ENCODE assay signal across 10 cellular contexts in genomic region chr16:85551319-85551978, GRCh38.
DNase-seq lines count a peak whose midpoint lies in the region; ATAC-seq and TF ChIP-seq lines count a peak whose summit lies in the region.
"Had no signal": no experiment of that assay in that cellular context is flagged by ENCODE, and none has a peak within 500 bp of the region (broad histone marks: within the 10 kb centered on the region; RNA-seq: fewer than 3 reads in every experiment).

No MANE protein-coding gene starts in this region.

- H3K4me3 ChIP-seq in Panc1 (ENCODE audit: low read depth in 2 of 2, low read length in 2 of 2) = no peak overlapping the region
- H3K4me3 ChIP-seq in ascending aorta = no peak overlapping the region

- POLR2A ChIA-PET in Panc1 (lab: Charles Lee) = interaction anchor here (0.6 kb wide), 1 partner anchor 36 kb away, joined by 6 read pairs; no protein-coding TSS in a partner anchor

- H3K4me1 ChIP-seq in Panc1 (ENCODE audit: control insufficient read depth, insufficient read depth, low read length) (peaks cover 24% of the 10 kb centered on the region), ascending aorta (peaks cover 0 to 6% of the 10 kb centered on the region in 2 donors)

- no peak for DNase-seq in activated naive CD4-positive, alpha-beta T cell (lab: John Stamatoyannopoulos, UW)
- no peak for DNase-seq in Panc1 (ENCODE audit: low read depth, low spot score)
- DNase-seq in erythroblast (lab: John Stamatoyannopoulos, UW) = no peak
- peak; percentile 39 to 56 for DNase-seq in stimulated activated naive CD8-positive, alpha-beta T cell treated with anti-CD3 and anti-CD28 coated beads, Interleukin-15, amount 100 ng/mL, for 72 hours
- DNase-seq in ascending aorta (ENCODE audit: low spot score in 2 of 2) = no peak
- DNase-seq in NAMALWA (ENCODE audit: low spot score) = no peak
- DNase-seq: NCI-H446 treated with DMSO at 0.1 percent for 48 hours; stimulated activated naive CD4-positive, alpha-beta T cell treated with Interleukin-2 at 50 U/mL for 16 hours had no signal

- H3K4me1 Mint-ChIP-seq in activated naive CD4-positive, alpha-beta T cell treated with anti-CD3 and anti-CD28 coated beads, Interleukin-2, amount 50 U/mL, for 24 hours = peaks cover 20% of the 10 kb centered on the region
- H3K4me1 Mint-ChIP-seq in stimulated activated naive CD8-positive, alpha-beta T cell treated with anti-CD3 and anti-CD28 coated beads, Interleukin-15, amount 100 ng/mL, for 72 hours = peaks cover 41% of the 10 kb centered on the region

- H3K27me3 ChIP-seq in Panc1 (ENCODE audit: control insufficient read depth, insufficient read depth, low read length) (no peaks in the 10 kb centered on the region), ascending aorta (no peaks in the 10 kb centered on the region)

- CTCF ChIA-PET in Panc1 (lab: Charles Lee) = interaction anchor here (0.6 to 1.6 kb wide), 3 partner anchors 59 to 131 kb away, joined by 3 to 10 read pairs (median 5); no protein-coding TSS in a partner anchor

- H3K9me3 ChIP-seq in Panc1 (ENCODE audit: control insufficient read depth, insufficient read depth, low read depth, low read length) = no peaks in the 10 kb centered on the region
- no peaks in the 10 kb centered on the region for H3K9me3 ChIP-seq in ascending aorta

- H3K36me3 ChIP-seq in Panc1 (ENCODE audit: control insufficient read depth, insufficient read depth, low read length) = no peaks in the 10 kb centered on the region; the same call in 1 of the 2 replicates
- H3K36me3 ChIP-seq in ascending aorta = no peaks in the 10 kb centered on the region

- H3K27ac Mint-ChIP-seq in activated naive CD4-positive, alpha-beta T cell treated with anti-CD3 and anti-CD28 coated beads, Interleukin-2, amount 50 U/mL, for 24 hours = no peak overlapping the region
- H3K27ac Mint-ChIP-seq in stimulated activated naive CD8-positive, alpha-beta T cell treated with anti-CD3 and anti-CD28 coated beads, Interleukin-15, amount 100 ng/mL, for 72 hours = peak overlapping the region; percentile 27 to 76

- in situ Hi-C loops in Panc1 (cut with HindIII; ENCODE audit: low pct_unique_long_range_greater_than_20kb, low sequenced_read_pairs) = no loop called here

- peak overlapping the region; percentile 51 for H3K4me3 Mint-ChIP-seq in activated naive CD4-positive, alpha-beta T cell treated with anti-CD3 and anti-CD28 coated beads, Interleukin-2, amount 50 U/mL, for 24 hours
- H3K4me3 Mint-ChIP-seq in stimulated activated naive CD8-positive, alpha-beta T cell treated with anti-CD3 and anti-CD28 coated beads, Interleukin-15, amount 100 ng/mL, for 72 hours = peak overlapping the region; percentile 51 to 77

- no peaks in the 10 kb centered on the region for H3K36me3 Mint-ChIP-seq in activated naive CD4-positive, alpha-beta T cell treated with anti-CD3 and anti-CD28 coated beads, Interleukin-2, amount 50 U/mL, for 24 hours

- intact Hi-C loops in Panc1 (cut with micrococcal nuclease; ENCODE audit: unreplicated experiment) = no loop called here
- intact Hi-C loops in ascending aorta (cut with DNase I) = no loop called here

- H3K27ac ChIP-seq in Panc1 (ENCODE audit: low read length) (peak overlapping the region; percentile 80), ascending aorta (no peak overlapping the region)

- H3K27me3 Mint-ChIP-seq in activated naive CD4-positive, alpha-beta T cell treated with anti-CD3 and anti-CD28 coated beads, Interleukin-2, amount 50 U/mL, for 24 hours = no peaks in the 10 kb centered on the region
- no peaks in the 10 kb centered on the region for H3K27me3 Mint-ChIP-seq in stimulated activated naive CD8-positive, alpha-beta T cell treated with anti-CD3 and anti-CD28 coated beads, Interleukin-15, amount 100 ng/mL, for 72 hours

- TF ChIP-seq CTCF in Panc1 (IDR thresholded peaks at IDR 0.05) (no peak; the same call in 1 of the 2 replicates), ascending aorta (IDR thresholded peaks at IDR 0.05) (no peak)

- peak; percentile 35 for TF ChIP-seq POLR2A in erythroblast (IDR thresholded peaks at IDR 0.05; ENCODE audit: low read length)

- H3K9me3 Mint-ChIP-seq in activated naive CD4-positive, alpha-beta T cell treated with anti-CD3 and anti-CD28 coated beads, Interleukin-2, amount 50 U/mL, for 24 hours = no peaks in the 10 kb centered on the region
- no peaks in the 10 kb centered on the region for H3K9me3 Mint-ChIP-seq in stimulated activated naive CD8-positive, alpha-beta T cell treated with anti-CD3 and anti-CD28 coated beads, Interleukin-15, amount 100 ng/mL, for 72 hours

- BruUV-seq in Panc1 (replicated peaks; lab: Mats Ljungman, UMichigan) = no TSS peak

- ATAC-seq in Panc1 (no peak), GM18907 (IDR thresholded peaks at IDR 0.05; ENCODE audit: unreplicated experiment) (no peak)
- peak; percentile 27 for ATAC-seq in stimulated activated naive CD8-positive, alpha-beta T cell treated with anti-CD3 and anti-CD28 coated beads, Interleukin-15, amount 100 ng/mL, for 72 hours

Comparison
In these comparisons a context has a peak if more than half of its experiments do, and no peak if none do; other contexts are left out.
1. DNase-seq: peak in stimulated activated naive CD8-positive, alpha-beta T cell treated with anti-CD3 and anti-CD28 coated beads, Interleukin-15, amount 100 ng/mL, for 72 hours (2 of 2); none in activated naive CD4-positive, alpha-beta T cell (0 of 4), Panc1 (single experiment), erythroblast (0 of 2), ascending aorta (0 of 2) and NAMALWA (single experiment).